8 cellular contexts compared by ENCODE assay signal in the genomic region with DNA sequence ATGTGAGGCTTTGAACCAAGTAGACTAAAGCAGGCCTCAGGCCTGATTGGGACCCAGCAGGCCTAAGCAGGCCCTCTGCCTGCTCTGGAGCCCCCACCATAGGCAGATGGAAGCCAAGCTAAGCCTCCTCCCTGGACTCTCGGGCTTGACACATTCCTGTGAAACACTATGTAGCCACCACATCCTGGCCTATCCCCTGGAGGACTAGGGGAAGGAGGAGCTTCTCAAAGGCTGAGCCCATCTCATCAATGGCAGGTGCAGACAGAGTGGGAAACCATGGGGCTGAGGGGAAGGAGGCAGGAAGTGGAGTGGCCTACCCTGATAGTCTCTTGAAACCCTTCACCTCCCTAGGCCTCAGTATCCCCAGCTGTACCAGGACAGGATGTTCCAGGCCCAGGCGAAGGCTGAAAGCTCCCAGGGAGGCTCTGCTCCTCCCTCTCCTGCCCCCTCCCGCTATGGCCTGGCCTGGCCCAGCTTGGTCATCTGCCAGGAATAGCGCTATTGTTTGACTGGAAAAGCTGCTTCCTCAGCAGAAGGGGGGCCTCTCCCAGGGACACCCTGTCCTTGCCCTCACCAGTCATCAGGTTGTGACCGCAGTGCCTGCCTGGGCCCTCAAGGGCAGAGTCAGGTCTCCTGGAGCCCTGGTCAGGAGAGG. TPM values are rescaled to one million over a fixed set of nuclear protein-coding genes. Genes with fewer than 3 reads are reported as not detected.
DNase-seq lines count a peak whose midpoint lies in the region; ATAC-seq, FAIRE-seq and TF ChIP-seq lines count a peak whose summit lies in the region.

No MANE protein-coding gene starts in this region.

- no peak overlapping the region for H3K4me2 ChIP-seq in endothelial cell of umbilical vein (ENCODE audit: insufficient read depth, low read length)

- no TSS peak for BruUV-seq in endothelial cell of umbilical vein (replicated peaks; lab: Mats Ljungman, UMichigan)

- no peaks in the 10 kb centered on the region for H3K9me1 ChIP-seq in endothelial cell of umbilical vein (replicated peaks; ENCODE audit: control insufficient read depth, extremely low read depth, insufficient read depth, low read length)

- no peaks in the 10 kb centered on the region for H3K27me3 ChIP-seq in endothelial cell of umbilical vein (ENCODE audit: control insufficient read depth in 2 of 2, insufficient read depth in 2 of 2, low read length in 2 of 2)

- H3K4me1 Mint-ChIP-seq in activated CD4-positive, alpha-beta T cell treated with anti-CD3 and anti-CD28 coated beads for 36 hours = peaks cover 26% of the 10 kb centered on the region

- H3K27ac ChIP-seq in endothelial cell of umbilical vein (ENCODE audit: insufficient read depth, low read depth, low read length) = peak overlapping the region; percentile 51
- H3K27ac ChIP-seq in mesodermal cell (ENCODE audit: low read depth, low read length, severe bottlenecking) = peak overlapping the region; percentile 31

- H4K20me1 ChIP-seq in endothelial cell of umbilical vein (replicated peaks; ENCODE audit: control insufficient read depth, extremely low read depth, insufficient read depth, low read length) = no peaks in the 10 kb centered on the region

- dilution Hi-C loops in endothelial cell of umbilical vein (cut with MboI; ENCODE audit: extremely low pct_ligation_motif_present, low sequenced_read_pairs) = no loop called here

- TF ChIP-seq POLR2A in endothelial cell of umbilical vein (IDR thresholded peaks at IDR 0.05; ENCODE audit: low read depth, low read length) = peak; percentile 44
- TF ChIP-seq POLR2A in GM18505 (IDR thresholded peaks at IDR 0.05; ENCODE audit: borderline replicate concordance, extremely low read depth, insufficient read depth, insufficient read length) = no peak

- peaks cover 28% of the 10 kb centered on the region for H3K4me1 ChIP-seq in endothelial cell of umbilical vein (ENCODE audit: control insufficient read depth, extremely low read depth, insufficient read depth, low read length)
- peaks cover 25% of the 10 kb centered on the region for H3K4me1 ChIP-seq in mesodermal cell (ENCODE audit: control insufficient read depth, insufficient read depth, low read length, poor library complexity, severe bottlenecking)

- CTCF ChIA-PET in activated CD4-positive, alpha-beta T cell treated with anti-CD3 and anti-CD28 coated beads for 36 hours (lab: Charles Lee) = interaction anchor here (0.6 to 6.5 kb wide), 6 partner anchors 13 to 133 kb away, joined by 3 to 202 read pairs (median 27); a partner anchor contains a TSS
- CTCF ChIA-PET in endothelial cell of umbilical vein (lab: Charles Lee) = interaction anchor here (0.7 to 2.1 kb wide), 13 partner anchors 8 to 101 kb away, joined by 3 to 22 read pairs (median 4); a partner anchor contains a TSS

- no peaks in the 10 kb centered on the region for H3K9me3 ChIP-seq in endothelial cell of umbilical vein (replicated peaks; ENCODE audit: control insufficient read depth, insufficient read depth, low read length)
- no peaks in the 10 kb centered on the region for H3K9me3 ChIP-seq in mesodermal cell (ENCODE audit: control insufficient read depth, low read length)

- H3K27me3 Mint-ChIP-seq in activated CD4-positive, alpha-beta T cell treated with anti-CD3 and anti-CD28 coated beads for 36 hours = no peaks in the 10 kb centered on the region

- no peaks in the 10 kb centered on the region for H3K79me2 ChIP-seq in endothelial cell of umbilical vein (ENCODE audit: control insufficient read depth, insufficient read depth, low read length)

- POLR2A ChIA-PET in activated CD4-positive, alpha-beta T cell treated with anti-CD3 and anti-CD28 coated beads for 36 hours (lab: Charles Lee) = interaction anchor here (0.6 to 1.6 kb wide), 3 partner anchors 10 to 61 kb away, joined by 3 read pairs; no protein-coding TSS in a partner anchor
- POLR2A ChIA-PET in endothelial cell of umbilical vein (lab: Charles Lee) = interaction anchor here (0.6 to 1.4 kb wide), 5 partner anchors 13 to 66 kb away, joined by 3 to 9 read pairs (median 4); a partner anchor contains a TSS

- H3K4me3 ChIP-seq in endothelial cell of umbilical vein (replicated peaks in 1 of 3; ENCODE audit: insufficient read depth in 1 of 3, low read depth in 1 of 3, low read length in 3 of 3) = no peak overlapping the region
- no peak overlapping the region for H3K4me3 ChIP-seq in mesodermal cell (ENCODE audit: extremely low read depth, insufficient read depth, low read length, poor library complexity, severe bottlenecking)

- peak overlapping the region; percentile 36 for H3K9ac ChIP-seq in endothelial cell of umbilical vein (replicated peaks; ENCODE audit: extremely low read depth, insufficient read depth, low read length)

- intact Hi-C loops in activated CD4-positive, alpha-beta T cell treated with anti-CD3 and anti-CD28 coated beads for 36 hours (cut with DNase I, micrococcal nuclease) = no loop called here
- intact Hi-C loops in endothelial cell of umbilical vein (cut with micrococcal nuclease) = loop anchor here (1.0 kb wide), 1 partner anchor 14 kb away; no protein-coding TSS in a partner anchor

- H3K36me3 ChIP-seq in endothelial cell of umbilical vein (ENCODE audit: control insufficient read depth in 2 of 2, extremely low read depth in 1 of 2, insufficient read depth in 2 of 2, low read length in 2 of 2) (peaks cover 0 to 12% of the 10 kb centered on the region in 2 experiments), mesodermal cell (ENCODE audit: control insufficient read depth, insufficient read depth, low read length) (peaks cover 39% of the 10 kb centered on the region)

- H3K9me3 Mint-ChIP-seq in activated CD4-positive, alpha-beta T cell treated with anti-CD3 and anti-CD28 coated beads for 36 hours (ENCODE audit: low read depth) = no peaks in the 10 kb centered on the region

- TF ChIP-seq CTCF in endothelial cell of umbilical vein (IDR thresholded peaks at IDR 0.05; ENCODE audit: extremely low read depth in 1 of 2, insufficient read depth in 1 of 2, low read depth in 1 of 2, low read length in 2 of 2) = no peak

- ATAC-seq in activated CD4-positive, alpha-beta T cell treated with anti-CD3 and anti-CD28 coated beads for 36 hours = no peak
- no peak for ATAC-seq in GM18505 (IDR thresholded peaks at IDR 0.05; ENCODE audit: unreplicated experiment)

- H2AFZ ChIP-seq in endothelial cell of umbilical vein (ENCODE audit: low read depth, low read length) = peak overlapping the region; percentile 16

- H3K4me3 Mint-ChIP-seq in activated CD4-positive, alpha-beta T cell treated with anti-CD3 and anti-CD28 coated beads for 36 hours = peak overlapping the region; percentile 72

- H3K36me3 Mint-ChIP-seq in activated CD4-positive, alpha-beta T cell treated with anti-CD3 and anti-CD28 coated beads for 36 hours (ENCODE audit: low read depth) = peaks cover 15% of the 10 kb centered on the region

- peak; percentile 97 for FAIRE-seq in endothelial cell of umbilical vein (lab: Jason Lieb, UNC)

- no peak for DNase-seq in activated CD4-positive, alpha-beta T cell treated with anti-CD3 and anti-CD28 coated beads for 36 hours
- no peak for DNase-seq in activated CD4-positive, alpha-beta T cell treated with anti-CD3 and anti-CD28 coated beads, Interleukin-2, amount 50 U/mL, for 1 hour
- DNase-seq in SHP77 (lab: John Stamatoyannopoulos, UW) (peak; percentile 81 to 91), endothelial cell of umbilical vein (ENCODE audit: low read depth, low spot score) (peak; percentile 95), ureter (ENCODE audit: low spot score) (peak; percentile 94), NCI-H526 treated with DMSO at 0.1 percent for 48 hours (lab: John Stamatoyannopoulos, UW) (no peak)

- H3K27ac Mint-ChIP-seq in activated CD4-positive, alpha-beta T cell treated with anti-CD3 and anti-CD28 coated beads for 36 hours = no peak overlapping the region

- WGBS in mesodermal cell (ENCODE audit: insufficient coverage in 2 of 2), 2 experiments = 83 to 87% methylated on average over 4 of the region's 5 CpGs

RNA-seq across cellular contexts. Expression of a gene that starts 1.5 kb away (rescaled TPM):
- total RNA-seq in activated CD4-positive, alpha-beta T cell treated with anti-CD3 and anti-CD28 coated beads for 36 hours = 1 to 10 TPM; 1.6 to 2.2 TPM
- 7.2 and 8.1 TPM in 2 replicates for total RNA-seq in endothelial cell of umbilical vein
- polyA plus RNA-seq in endothelial cell of umbilical vein = 26.8 and 33.0 TPM in 2 replicates
- 11.7 and 14.0 TPM in 2 replicates for polyA plus RNA-seq in endothelial cell of umbilical vein (2011; cell fraction: cytosol; rRNA removed)
- 16.7 and 23.9 TPM in 2 replicates for polyA plus RNA-seq in endothelial cell of umbilical vein (2011; cell fraction: nucleus; rRNA removed)
- polyA plus RNA-seq in endothelial cell of umbilical vein (2012) = 7.7 and 11.1 TPM in 2 replicates
- 4.9 and 10.7 TPM in 2 replicates for polyA minus RNA-seq in endothelial cell of umbilical vein
- polyA minus RNA-seq in endothelial cell of umbilical vein (2011; cell fraction: cytosol; rRNA and poly(A)+ RNA removed) = 1.7 TPM
- 6.8 and 7.1 TPM in 2 replicates for polyA minus RNA-seq in endothelial cell of umbilical vein (2011; cell fraction: nucleus; rRNA and poly(A)+ RNA removed)
- polyA plus RNA-seq in mesodermal cell (2013, experiment 1 of 2) = 14.2 TPM
- 9.1 TPM for polyA plus RNA-seq in mesodermal cell (2013, experiment 2 of 2)
- 17.5 TPM for total RNA-seq in ureter

RNA-seq across cellular contexts. Expression of a gene that starts 24.2 kb away (rescaled TPM):
- 10 to 100 TPM; 13.8 to 17.6 TPM for total RNA-seq in activated CD4-positive, alpha-beta T cell treated with anti-CD3 and anti-CD28 coated beads for 36 hours
- total RNA-seq in endothelial cell of umbilical vein (not detected in 2 replicates), ureter (0.36 TPM)
- polyA plus RNA-seq in endothelial cell of umbilical vein = not detected in 2 replicates
- not detected in 2 replicates for polyA plus RNA-seq in endothelial cell of umbilical vein (2011; cell fraction: cytosol; rRNA removed)
- 0.07 TPM in 1 of 2 replicates, not detected in the other for polyA plus RNA-seq in endothelial cell of umbilical vein (2011; cell fraction: nucleus; rRNA removed)
- not detected in 2 replicates for polyA plus RNA-seq in endothelial cell of umbilical vein (2012)
- polyA minus RNA-seq in endothelial cell of umbilical vein = not detected in 2 replicates
- not detected for polyA minus RNA-seq in endothelial cell of umbilical vein (2011; cell fraction: cytosol; rRNA and poly(A)+ RNA removed)
- polyA minus RNA-seq in endothelial cell of umbilical vein (2011; cell fraction: nucleus; rRNA and poly(A)+ RNA removed) = not detected in 2 replicates
- polyA plus RNA-seq in mesodermal cell (2013, experiment 1 of 2) = not detected
- not detected for polyA plus RNA-seq in mesodermal cell (2013, experiment 2 of 2)

RNA-seq across cellular contexts. Expression of a gene that starts 35.9 kb away (rescaled TPM):
- total RNA-seq in activated CD4-positive, alpha-beta T cell treated with anti-CD3 and anti-CD28 coated beads for 36 hours = 10 to 100 TPM; 20.1 to 21.6 TPM
- total RNA-seq in endothelial cell of umbilical vein (10.0 and 11.3 TPM in 2 replicates), ureter (40.0 TPM)
- polyA plus RNA-seq in endothelial cell of umbilical vein = 11.9 and 15.1 TPM in 2 replicates
- polyA plus RNA-seq in endothelial cell of umbilical vein (2011; cell fraction: cytosol; rRNA removed) = 6.8 and 9.8 TPM in 2 replicates
- polyA plus RNA-seq in endothelial cell of umbilical vein (2011; cell fraction: nucleus; rRNA removed) = 19.1 and 25.4 TPM in 2 replicates
- 5.7 and 9.5 TPM in 2 replicates for polyA plus RNA-seq in endothelial cell of umbilical vein (2012)
- polyA minus RNA-seq in endothelial cell of umbilical vein = 10.0 and 14.8 TPM in 2 replicates
- 1.5 TPM for polyA minus RNA-seq in endothelial cell of umbilical vein (2011; cell fraction: cytosol; rRNA and poly(A)+ RNA removed)
- polyA minus RNA-seq in endothelial cell of umbilical vein (2011; cell fraction: nucleus; rRNA and poly(A)+ RNA removed) = 6.8 and 8.2 TPM in 2 replicates
- 15.8 TPM for polyA plus RNA-seq in mesodermal cell (2013, experiment 1 of 2)
- 13.3 TPM for polyA plus RNA-seq in mesodermal cell (2013, experiment 2 of 2)

RNA-seq across cellular contexts. Expression of a gene that starts 44.2 kb away (rescaled TPM):
- total RNA-seq in activated CD4-positive, alpha-beta T cell treated with anti-CD3 and anti-CD28 coated beads for 36 hours = 100 to 1,000 TPM in 1 of 2 experiments, 10 to 100 TPM in 1; 77.3 to 105 TPM
- total RNA-seq in endothelial cell of umbilical vein (0.27 and 0.35 TPM in 2 replicates), ureter (2.1 TPM)
- 0.12 and 0.35 TPM in 2 replicates for polyA plus RNA-seq in endothelial cell of umbilical vein
- 0.06 and 0.16 TPM in 2 replicates for polyA plus RNA-seq in endothelial cell of umbilical vein (2011; cell fraction: cytosol; rRNA removed)
- 0.66 and 1.1 TPM in 2 replicates for polyA plus RNA-seq in endothelial cell of umbilical vein (2011; cell fraction: nucleus; rRNA removed)
- polyA plus RNA-seq in endothelial cell of umbilical vein (2012) = 0.56 and 0.87 TPM in 2 replicates
- 0.19 TPM in 1 of 2 replicates, not detected in the other for polyA minus RNA-seq in endothelial cell of umbilical vein
- polyA minus RNA-seq in endothelial cell of umbilical vein (2011; cell fraction: cytosol; rRNA and poly(A)+ RNA removed) = 1.1 TPM
- polyA minus RNA-seq in endothelial cell of umbilical vein (2011; cell fraction: nucleus; rRNA and poly(A)+ RNA removed) = 0.24 and 1.2 TPM in 2 replicates
- 1.5 TPM for polyA plus RNA-seq in mesodermal cell (2013, experiment 1 of 2)
- 0.61 TPM for polyA plus RNA-seq in mesodermal cell (2013, experiment 2 of 2)

Comparison
In these comparisons a context has a peak if more than half of its experiments do, and no peak if none do; other contexts are left out.
1. DNase-seq: peak in SHP77 (2 of 2), endothelial cell of umbilical vein (single experiment) and ureter (single experiment); none in activated CD4-positive, alpha-beta T cell treated with anti-CD3 and anti-CD28 coated beads for 36 hours (single experiment), activated CD4-positive, alpha-beta T cell treated with anti-CD3 and anti-CD28 coated beads, Interleukin-2, amount 50 U/mL, for 1 hour (single experiment) and NCI-H526 treated with DMSO at 0.1 percent for 48 hours (single experiment).
2. RNA of a gene that starts 24.2 kb away (total RNA-seq): 13.8 to 17.6 TPM in activated CD4-positive, alpha-beta T cell treated with anti-CD3 and anti-CD28 coated beads for 36 hours; 0.36 TPM in ureter (single experiment) and not detected in endothelial cell of umbilical vein; every median in the first group is over 10 times any median in the second.